Comparison of ENCODE assay signal across 2 cellular contexts in genomic region chr6:132511836-132512230, GRCh38.
TF ChIP-seq lines count a peak whose summit lies in the region.

No MANE protein-coding gene starts in this region.

TF ChIP-seq in A549, 52 proteins besides CTCF, POLR2A, EP300 and RAD21 (continued from another document):
- TF ChIP-seq ZFP36 (IDR thresholded peaks at IDR 0.05; ENCODE audit: borderline replicate concordance, partially characterized antibody) (no peak), PBX3 (IDR thresholded peaks at IDR 0.05) (no peak), FOSB (CRISPR knock-in tag; IDR thresholded peaks at IDR 0.05) (no peak), E2F6 (IDR thresholded peaks at IDR 0.05; ENCODE audit: borderline replicate concordance, low read depth) (no peak), MAX (IDR thresholded peaks at IDR 0.05) (no peak), RARB (CRISPR knock-in tag; IDR thresholded peaks at IDR 0.05) (no peak), SREBF2 (IDR thresholded peaks at IDR 0.05) (no peak), CHD4 (IDR thresholded peaks at IDR 0.05; ENCODE audit: borderline replicate concordance) (no peak), HOXB13 (CRISPR knock-in tag; IDR thresholded peaks at IDR 0.05; ENCODE audit: low read depth) (no peak), RFX5 (IDR thresholded peaks at IDR 0.05) (no peak), HOXA7 (CRISPR knock-in tag; IDR thresholded peaks at IDR 0.05) (no peak)

TF ChIP-seq in GM23338, 12 proteins besides CTCF, POLR2A, EP300 and RAD21 (continued from another document):
- TF ChIP-seq ZNF462 (CRISPR knock-in tag; IDR thresholded peaks at IDR 0.05) (no peak), ZNF331 (CRISPR knock-in tag; IDR thresholded peaks at IDR 0.05; ENCODE audit: low read depth) (no peak)
TF ChIP-seq in GM23338: peak in this region for 0.
